18 cellular contexts compared by ENCODE assay signal in the genomic region with DNA sequence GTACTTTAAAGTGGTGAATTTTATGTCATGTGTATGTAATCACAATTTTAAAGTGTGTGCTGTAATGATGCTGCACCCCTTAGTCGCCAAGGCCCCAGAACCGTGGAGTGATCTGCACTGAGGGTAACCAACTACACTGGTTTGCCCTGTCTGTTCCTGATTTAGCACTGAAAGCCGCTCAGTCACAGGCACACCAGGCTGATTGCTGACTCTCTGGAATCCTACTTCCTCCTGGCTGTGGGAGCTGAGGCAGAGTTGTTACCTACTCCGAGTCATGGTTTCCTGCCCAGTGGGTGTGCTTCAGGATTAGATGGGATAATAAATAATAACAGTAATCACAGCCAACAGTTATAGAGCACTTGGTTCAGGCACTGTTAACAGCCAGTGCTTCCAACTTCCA.
"Had no signal": no experiment of that assay in that cellular context is flagged by ENCODE, and none has a peak within 500 bp of the region (broad histone marks: within the 10 kb centered on the region; RNA-seq: fewer than 3 reads in every experiment).

No MANE protein-coding gene starts in this region.

- H3K4me3 ChIP-seq: lung, spleen, tibial artery, upper lobe of left lung, vagina had no signal

- H3K27ac ChIP-seq: foreskin keratinocyte, neutrophil, spleen, tibial artery, upper lobe of left lung, vagina had no signal

- H3K9me3 ChIP-seq: neutrophil, upper lobe of left lung had no signal

- H3K36me3 ChIP-seq: neutrophil, spleen, tibial artery, upper lobe of left lung, vagina had no signal

- DNase-seq: effector memory CD8-positive, alpha-beta T cell; foreskin keratinocyte; kidney; left colon; left ventricle myocardium superior; mesendoderm; naive thymus-derived CD4-positive, alpha-beta T cell; spleen; stimulated activated CD4-positive, alpha-beta T cell treated with anti-CD3 and anti-CD28 coated beads, Interleukin-15, amount 100 ng/mL, for 24 hours; stimulated activated CD4-positive, alpha-beta T cell treated with anti-CD3 and anti-CD28 coated beads, Interleukin-1b, Interleukin-23, amount 100 ng/mL, for 48 hours; stimulated activated CD4-positive, alpha-beta T cell treated with anti-CD3 and anti-CD28 coated beads, Interleukin-4, amount 100 ng/mL, for 24 hours; tibial artery; upper lobe of left lung had no signal

- ATAC-seq: effector memory CD8-positive, alpha-beta T cell; foreskin keratinocyte; left colon; left ventricle myocardium superior; naive thymus-derived CD4-positive, alpha-beta T cell; sciatic nerve; stimulated activated memory B cell treated with anti-CD40 and anti-IgM and Interleukin-4, amounts not matched to agents 10 μg/mL and 1 μg/mL and 100 μg/mL, for 72 hours had no signal
